ENCODE assay signal across 1 cellular context in the genomic region with DNA sequence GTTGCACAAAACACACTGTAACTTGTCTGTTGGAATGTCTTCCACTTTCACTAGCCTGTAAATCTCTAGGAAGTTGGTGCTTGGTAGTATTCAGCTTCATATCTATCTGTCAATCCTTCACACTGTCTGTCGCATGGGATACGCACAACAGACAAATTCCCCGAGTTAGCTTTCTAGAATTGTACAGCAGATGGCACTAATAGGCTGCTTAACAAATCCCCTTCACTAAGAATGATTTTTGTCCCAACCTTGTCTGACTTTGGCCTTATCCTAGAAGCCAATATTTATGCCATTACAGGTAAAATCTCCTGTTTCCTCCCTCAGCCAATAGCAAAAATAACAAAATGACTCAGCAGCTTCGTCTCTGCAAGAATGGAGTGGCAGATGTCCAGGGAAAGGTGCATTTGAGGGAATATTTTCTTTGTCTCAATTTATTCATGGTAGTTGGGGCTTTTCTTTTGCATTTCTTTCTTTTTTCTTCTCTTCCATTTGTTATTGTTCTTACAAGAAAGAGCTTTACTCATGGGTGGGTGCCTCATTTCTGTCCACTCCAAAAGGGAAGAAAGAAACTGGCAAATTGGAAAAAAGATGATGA.
TF ChIP-seq lines count a peak whose summit lies in the region.

No MANE protein-coding gene starts in this region.

TF ChIP-seq in endothelial cell of umbilical vein, 7 proteins besides CTCF, POLR2A, EP300 and RAD21:
- no peak for TF ChIP-seq GATA2 (IDR thresholded peaks at IDR 0.05; ENCODE audit: insufficient read depth, insufficient read length, low read depth, low read length)
- TF ChIP-seq, protein P1, sequence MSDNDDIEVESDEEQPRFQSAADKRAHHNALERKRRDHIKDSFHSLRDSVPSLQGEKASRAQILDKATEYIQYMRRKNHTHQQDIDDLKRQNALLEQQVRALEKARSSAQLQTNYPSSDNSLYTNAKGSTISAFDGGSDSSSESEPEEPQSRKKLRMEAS (IDR thresholded peaks at IDR 0.05; ENCODE audit: insufficient read depth, insufficient read length), result no peak
- TF ChIP-seq MYC (IDR thresholded peaks at IDR 0.05; ENCODE audit: low read depth, low read length), result no peak
- TF ChIP-seq JUN (IDR thresholded peaks at IDR 0.05; ENCODE audit: borderline replicate concordance, insufficient read depth, insufficient read length, low read depth), result no peak
- TF ChIP-seq FOS (IDR thresholded peaks at IDR 0.05; ENCODE audit: borderline replicate concordance, insufficient read depth, low read length), result no peak
- TF ChIP-seq POLR2AphosphoS5 (IDR thresholded peaks at IDR 0.05; ENCODE audit: insufficient read depth, low read depth, low read length), result no peak
- no peak for TF ChIP-seq EZH2 (IDR thresholded peaks at IDR 0.05; ENCODE audit: borderline replicate concordance, low read depth, low read length, severe bottlenecking)
TF ChIP-seq in endothelial cell of umbilical vein: peak in this region for 0.
